Comparison of ENCODE assay signal across 9 cellular contexts in genomic region chr2:29010946-29011649, GRCh38. TPM values are rescaled to one million over a fixed set of nuclear protein-coding genes. Genes with fewer than 3 reads are reported as not detected.
DNase-seq lines count a peak whose midpoint lies in the region; TF ChIP-seq lines count a peak whose summit lies in the region.
"Had no signal": no experiment of that assay in that cellular context is flagged by ENCODE, and none has a peak within 500 bp of the region (broad histone marks: within the 10 kb centered on the region; RNA-seq: fewer than 3 reads in every experiment).

No MANE protein-coding gene starts in this region.

- DNase-seq in activated T-cell treated with anti-CD3 and anti-CD28 coated beads for 4 hours (peak; percentile 15), cardiac muscle cell (ENCODE audit: low read depth in 1 of 2, low spot score in 1 of 2) (peak; percentile 22 to 92), smooth muscle cell of the brain vasculature (ENCODE audit: low read depth, low spot score) (peak; percentile 83), T1000 (lab: John Stamatoyannopoulos, UW) (no peak), glomerular visceral epithelial cell (ENCODE audit: extremely low spot score) (no peak), cerebellar nuclear complex (lab: John Stamatoyannopoulos, UW) (no peak), ecto neural progenitor cell (ENCODE audit: low spot score) (no peak)

- no peak overlapping the region for H3K9ac ChIP-seq in HUES48 (ENCODE audit: low read depth, low read length)

- peak overlapping the region; percentile 32 for H3K27ac ChIP-seq in HUES48 (ENCODE audit: low read depth, low read length)
- H3K27ac ChIP-seq in cardiac muscle cell: peak overlapping the region; percentile 63
- H3K27ac ChIP-seq: ascending aorta had no signal

- H3K4me1 ChIP-seq in HUES48 (ENCODE audit: control insufficient read depth, insufficient read depth, low read length) (peaks cover 12% of the 10 kb centered on the region), cardiac muscle cell (ENCODE audit: low read depth) (peaks cover 32% of the 10 kb centered on the region)

- H3K4me3 ChIP-seq in HUES48 (ENCODE audit: low read depth, low read length) (no peak overlapping the region), cardiac muscle cell (no peak overlapping the region)
- H3K4me3 ChIP-seq: ascending aorta had no signal

- H3K27me3 ChIP-seq in HUES48 (ENCODE audit: control insufficient read depth, insufficient read depth, low read length): no peaks in the 10 kb centered on the region
- H3K27me3 ChIP-seq in cardiac muscle cell: no peaks in the 10 kb centered on the region
- H3K27me3 ChIP-seq: ascending aorta had no signal

- no peak for TF ChIP-seq CTCF in cardiac muscle cell (IDR thresholded peaks at IDR 0.05; ENCODE audit: low read depth, low read length)

- H3K36me3 ChIP-seq in HUES48 (ENCODE audit: control insufficient read depth, insufficient read depth, low read length) (no peaks in the 10 kb centered on the region), cardiac muscle cell (no peaks in the 10 kb centered on the region)
- H3K36me3 ChIP-seq: ascending aorta had no signal

- peaks cover 2% of the 10 kb centered on the region; the same call in 1 of the 2 replicates for H3K9me3 ChIP-seq in HUES48 (ENCODE audit: control insufficient read depth, insufficient read depth, low read length)
- H3K9me3 ChIP-seq in cardiac muscle cell (ENCODE audit: low read depth): no peaks in the 10 kb centered on the region
- H3K9me3 ChIP-seq: ascending aorta had no signal

RNA-seq across cellular contexts. Expression of gene TOGARAM2, which starts 30.0 kb away (rescaled TPM):
- total RNA-seq in cardiac muscle cell: under 0.01 and 0.03 TPM in 2 replicates
- polyA plus RNA-seq in cardiac muscle cell: not detected in 2 replicates
- total RNA-seq: ascending aorta had no signal

Comparison
In these comparisons a context has a peak if more than half of its experiments do, and no peak if none do; other contexts are left out.
1. DNase-seq: peak in activated T-cell treated with anti-CD3 and anti-CD28 coated beads for 4 hours (single experiment), cardiac muscle cell (2 of 2) and smooth muscle cell of the brain vasculature (single experiment); none in T1000 (single experiment), glomerular visceral epithelial cell (single experiment), cerebellar nuclear complex (0 of 2) and ecto neural progenitor cell (single experiment).